Comparison of ENCODE assay signal across 8 cellular contexts in the genomic region with DNA sequence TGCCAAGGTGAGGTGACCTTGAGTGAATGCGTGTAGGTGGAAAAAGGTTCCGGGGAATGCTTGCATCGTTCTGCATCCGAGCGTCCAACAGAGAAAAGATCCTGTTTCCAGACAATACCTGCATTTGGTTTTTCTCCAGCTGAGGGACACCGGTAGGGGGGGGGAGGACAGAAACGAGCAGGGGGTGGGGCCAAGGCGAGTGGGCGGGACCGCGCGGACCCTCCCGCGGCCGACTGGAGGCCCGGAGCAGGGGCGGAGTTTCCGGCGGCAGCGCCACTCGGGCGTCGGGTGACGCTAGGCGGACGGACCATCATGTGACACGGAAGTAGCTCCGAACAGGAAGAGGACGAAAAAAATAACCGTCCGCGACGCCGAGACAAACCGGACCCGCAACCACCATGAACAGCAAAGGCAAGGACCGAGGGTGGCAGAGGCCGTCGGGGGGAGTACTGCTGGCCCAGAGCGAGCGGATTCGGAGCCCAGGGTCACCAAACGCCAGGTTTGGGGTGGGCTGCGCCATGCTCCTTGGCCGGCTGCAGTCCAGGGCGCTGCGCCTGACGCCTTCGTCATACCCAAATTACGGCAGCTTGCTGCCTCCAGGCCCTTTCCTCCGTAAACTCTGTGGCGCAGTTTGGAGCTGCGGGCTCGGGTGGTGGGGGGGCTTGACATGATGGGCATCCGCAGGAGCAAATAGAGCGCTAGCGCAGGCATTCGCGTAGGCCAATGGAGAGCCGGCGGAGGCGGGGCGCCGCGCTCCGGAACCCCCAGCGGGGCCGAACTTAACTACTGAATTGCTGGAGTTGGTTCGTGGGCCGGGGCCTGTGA. TPM values are rescaled to one million over a fixed set of nuclear protein-coding genes. Genes with fewer than 3 reads are reported as not detected.
DNase-seq lines count a peak whose midpoint lies in the region; ATAC-seq and TF ChIP-seq lines count a peak whose summit lies in the region.

A gene with protein sequence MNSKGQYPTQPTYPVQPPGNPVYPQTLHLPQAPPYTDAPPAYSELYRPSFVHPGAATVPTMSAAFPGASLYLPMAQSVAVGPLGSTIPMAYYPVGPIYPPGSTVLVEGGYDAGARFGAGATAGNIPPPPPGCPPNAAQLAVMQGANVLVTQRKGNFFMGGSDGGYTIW (plus strand): TSS at position 317 of the 825 bp plus-strand sequence. CDS start 82 bp downstream, at position 399.

- DNase-seq in DMS53 (lab: John Stamatoyannopoulos, UW) (peak; percentile 98), OCI-M2 (lab: John Stamatoyannopoulos, UW; ENCODE audit: unreplicated experiment) (peak; percentile 56), activated T-cell treated with anti-CD3 and anti-CD28 coated beads for 48 hours (ENCODE audit: low read depth) (peak; percentile 95), epithelial cell of proximal tubule (ENCODE audit: low read depth) (peak; percentile 60)
- peak; percentile 89 to 93 for DNase-seq in stimulated activated CD8-positive, alpha-beta memory T cell treated with anti-CD3 and anti-CD28 coated beads, Interleukin-7, amount 100 ng/mL, for 1 hour (ENCODE audit: low read depth in 2 of 2)

- no peaks in the 10 kb centered on the region for H3K9me3 ChIP-seq in mucosa of stomach (ENCODE audit: control insufficient read depth, low read length)

- peak within 1 kb of the TSS; percentile 100 for H3K9ac ChIP-seq in mucosa of stomach (ENCODE audit: low read length)

- peak; percentile 8; the same call in 1 of the 2 replicates for TF ChIP-seq EP300 in Ishikawa (IDR thresholded peaks at IDR 0.05; ENCODE audit: borderline replicate concordance)

- ATAC-seq in GM21576 (IDR thresholded peaks at IDR 0.05; ENCODE audit: unreplicated experiment): peak; percentile 85

- no peaks in the 10 kb centered on the region for H3K4me1 ChIP-seq in mucosa of stomach (ENCODE audit: control insufficient read depth, insufficient read depth, low read length)

- TF ChIP-seq CTCF in epithelial cell of proximal tubule (conservative IDR thresholded peaks at IDR 0.05; ENCODE audit: low read depth, low read length): peak; percentile 28

- TF ChIP-seq RAD21 in Ishikawa (IDR thresholded peaks at IDR 0.05; ENCODE audit: low read depth): no peak; the same call in 1 of the 2 replicates

- H3K4me3 ChIP-seq in epithelial cell of proximal tubule (ENCODE audit: low read depth, low read length) (peak within 1 kb of the TSS; percentile 97), mucosa of stomach (ENCODE audit: low read length) (peak within 1 kb of the TSS; percentile 76)

- no peaks in the 10 kb centered on the region for H3K27me3 ChIP-seq in mucosa of stomach (ENCODE audit: control insufficient read depth, insufficient read depth, low read length)

- no peaks in the 10 kb centered on the region for H3K36me3 ChIP-seq in mucosa of stomach (ENCODE audit: control insufficient read depth, insufficient read depth, low read length)

TF ChIP-seq in Ishikawa, 13 proteins besides CTCF, POLR2A, EP300 and RAD21:
- TF ChIP-seq, protein P1, sequence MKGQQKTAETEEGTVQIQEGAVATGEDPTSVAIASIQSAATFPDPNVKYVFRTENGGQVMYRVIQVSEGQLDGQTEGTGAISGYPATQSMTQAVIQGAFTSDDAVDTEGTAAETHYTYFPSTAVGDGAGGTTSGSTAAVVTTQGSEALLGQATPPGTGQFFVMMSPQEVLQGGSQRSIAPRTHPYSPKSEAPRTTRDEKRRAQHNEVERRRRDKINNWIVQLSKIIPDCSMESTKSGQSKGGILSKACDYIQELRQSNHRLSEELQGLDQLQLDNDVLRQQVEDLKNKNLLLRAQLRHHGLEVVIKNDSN (IDR thresholded peaks at IDR 0.05): peak; percentile 99
- TF ChIP-seq NFIC (IDR thresholded peaks at IDR 0.05) (0 out of 2 replicates have a peak, but pooled peaks have one; percentile 17), TEAD4 (IDR thresholded peaks at IDR 0.05) (0 out of 2 replicates have a peak, but pooled peaks have one; percentile 8), ZBTB7A (IDR thresholded peaks at IDR 0.05; ENCODE audit: low read depth) (peak; percentile 71), TCF12 (IDR thresholded peaks at IDR 0.05; ENCODE audit: low read depth) (no peak; the same call in 1 of the 2 replicates), YY1 (IDR thresholded peaks at IDR 0.05; ENCODE audit: low read depth) (peak; percentile 69), EGR1 (IDR thresholded peaks at IDR 0.05) (0 out of 2 replicates have a peak, but pooled peaks have one; percentile 13), CREB1 (IDR thresholded peaks at IDR 0.05; ENCODE audit: low read depth) (peak; percentile 83), TAF1 (IDR thresholded peaks at IDR 0.05; ENCODE audit: low read depth) (peak; percentile 82), FOXM1 (IDR thresholded peaks at IDR 0.05; ENCODE audit: borderline replicate concordance, low read depth) (peak; percentile 0; the same call in 1 of the 2 replicates), CEBPB (IDR thresholded peaks at IDR 0.05) (no peak)
- TF ChIP-seq, protein P2, sequence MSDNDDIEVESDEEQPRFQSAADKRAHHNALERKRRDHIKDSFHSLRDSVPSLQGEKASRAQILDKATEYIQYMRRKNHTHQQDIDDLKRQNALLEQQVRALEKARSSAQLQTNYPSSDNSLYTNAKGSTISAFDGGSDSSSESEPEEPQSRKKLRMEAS (IDR thresholded peaks at IDR 0.05): peak; percentile 45
- TF ChIP-seq, protein P3, sequence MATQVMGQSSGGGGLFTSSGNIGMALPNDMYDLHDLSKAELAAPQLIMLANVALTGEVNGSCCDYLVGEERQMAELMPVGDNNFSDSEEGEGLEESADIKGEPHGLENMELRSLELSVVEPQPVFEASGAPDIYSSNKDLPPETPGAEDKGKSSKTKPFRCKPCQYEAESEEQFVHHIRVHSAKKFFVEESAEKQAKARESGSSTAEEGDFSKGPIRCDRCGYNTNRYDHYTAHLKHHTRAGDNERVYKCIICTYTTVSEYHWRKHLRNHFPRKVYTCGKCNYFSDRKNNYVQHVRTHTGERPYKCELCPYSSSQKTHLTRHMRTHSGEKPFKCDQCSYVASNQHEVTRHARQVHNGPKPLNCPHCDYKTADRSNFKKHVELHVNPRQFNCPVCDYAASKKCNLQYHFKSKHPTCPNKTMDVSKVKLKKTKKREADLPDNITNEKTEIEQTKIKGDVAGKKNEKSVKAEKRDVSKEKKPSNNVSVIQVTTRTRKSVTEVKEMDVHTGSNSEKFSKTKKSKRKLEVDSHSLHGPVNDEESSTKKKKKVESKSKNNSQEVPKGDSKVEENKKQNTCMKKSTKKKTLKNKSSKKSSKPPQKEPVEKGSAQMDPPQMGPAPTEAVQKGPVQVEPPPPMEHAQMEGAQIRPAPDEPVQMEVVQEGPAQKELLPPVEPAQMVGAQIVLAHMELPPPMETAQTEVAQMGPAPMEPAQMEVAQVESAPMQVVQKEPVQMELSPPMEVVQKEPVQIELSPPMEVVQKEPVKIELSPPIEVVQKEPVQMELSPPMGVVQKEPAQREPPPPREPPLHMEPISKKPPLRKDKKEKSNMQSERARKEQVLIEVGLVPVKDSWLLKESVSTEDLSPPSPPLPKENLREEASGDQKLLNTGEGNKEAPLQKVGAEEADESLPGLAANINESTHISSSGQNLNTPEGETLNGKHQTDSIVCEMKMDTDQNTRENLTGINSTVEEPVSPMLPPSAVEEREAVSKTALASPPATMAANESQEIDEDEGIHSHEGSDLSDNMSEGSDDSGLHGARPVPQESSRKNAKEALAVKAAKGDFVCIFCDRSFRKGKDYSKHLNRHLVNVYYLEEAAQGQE (IDR thresholded peaks at IDR 0.05; ENCODE audit: low read depth): no peak

RNA-seq across cellular contexts. Expression of the gene that starts here (rescaled TPM):
- 196 and 198 TPM in 2 replicates for total RNA-seq in epithelial cell of proximal tubule

Comparison
In these comparisons a context has a peak if more than half of its experiments do, and no peak if none do; other contexts are left out.
1. Peak in every context shown above with its lines: DNase-seq, ATAC-seq and H3K4me3 ChIP-seq.